Comparison of ENCODE assay signal across 8 cellular contexts in genomic region chr11:68380786-68381622, GRCh38.
DNase-seq lines count a peak whose midpoint lies in the region; ATAC-seq and TF ChIP-seq lines count a peak whose summit lies in the region.

No MANE protein-coding gene starts in this region.

- ATAC-seq in right cardiac atrium (peak; percentile 53 to 54), HG03280 (IDR thresholded peaks at IDR 0.05; ENCODE audit: unreplicated experiment) (no peak)

- no peak overlapping the region for H3K9ac ChIP-seq in smooth muscle cell (ENCODE audit: low read depth)
- no peak overlapping the region for H3K9ac ChIP-seq in Karpas-422 (ENCODE audit: low read length)

- H3K36me3 ChIP-seq in smooth muscle cell (ENCODE audit: low read depth) (no peaks in the 10 kb centered on the region), Karpas-422 (ENCODE audit: insufficient read depth, low read length) (no peaks in the 10 kb centered on the region)

- H3K4me1 ChIP-seq in right cardiac atrium (ENCODE audit: control insufficient read depth, insufficient read depth, low read length) (peaks cover 20% of the 10 kb centered on the region), smooth muscle cell (ENCODE audit: low read depth) (no peaks in the 10 kb centered on the region), Karpas-422 (ENCODE audit: low read length) (peaks cover 6% of the 10 kb centered on the region)

- DNase-seq in HS-27A (ENCODE audit: low read depth) (peak; percentile 3), amniotic epithelial cell (ENCODE audit: low read depth) (peak; percentile 11), right cardiac atrium (peak; percentile 51 to 82 (median 75)), smooth muscle cell (lab: John Stamatoyannopoulos, UW; ENCODE audit: unreplicated experiment) (no peak), OCI-M2 (lab: John Stamatoyannopoulos, UW; ENCODE audit: unreplicated experiment) (no peak), NCI-H2081 treated with DMSO at 0.1 percent for 48 hours (lab: John Stamatoyannopoulos, UW) (no peak), Karpas-422 (no peak)

- H3K4me2 ChIP-seq in smooth muscle cell: peak overlapping the region; percentile 16
- no peak overlapping the region for H3K4me2 ChIP-seq in Karpas-422 (ENCODE audit: low read depth, low read length, poor library complexity, severe bottlenecking)

- no peak overlapping the region for H3K4me3 ChIP-seq in right cardiac atrium (ENCODE audit: low read length)
- no peak overlapping the region for H3K4me3 ChIP-seq in smooth muscle cell
- no peak overlapping the region for H3K4me3 ChIP-seq in Karpas-422 (ENCODE audit: low read length)

- no peaks in the 10 kb centered on the region for H3K9me2 ChIP-seq in Karpas-422 (replicated peaks; ENCODE audit: insufficient read depth, low read length)

- H2AFZ ChIP-seq in smooth muscle cell (ENCODE audit: low read depth): no peak overlapping the region
- no peak overlapping the region for H2AFZ ChIP-seq in Karpas-422 (ENCODE audit: low read length)

- H3K27me3 ChIP-seq in right cardiac atrium (ENCODE audit: control insufficient read depth, insufficient read depth) (no peaks in the 10 kb centered on the region), smooth muscle cell (ENCODE audit: low read depth) (no peaks in the 10 kb centered on the region), Karpas-422 (ENCODE audit: low read length) (no peaks in the 10 kb centered on the region)

- H3K9me3 ChIP-seq in right cardiac atrium (ENCODE audit: control insufficient read depth, low read length) (no peaks in the 10 kb centered on the region), smooth muscle cell (replicated peaks; ENCODE audit: low read depth) (no peaks in the 10 kb centered on the region), Karpas-422 (ENCODE audit: low read length) (no peaks in the 10 kb centered on the region)

- H3K27ac ChIP-seq in right cardiac atrium (ENCODE audit: low read length): peak overlapping the region; percentile 54
- peak overlapping the region; percentile 45 for H3K27ac ChIP-seq in smooth muscle cell (ENCODE audit: low read depth)
- no peak overlapping the region for H3K27ac ChIP-seq in Karpas-422 (ENCODE audit: low read length)

- H4K20me1 ChIP-seq in smooth muscle cell (ENCODE audit: low read depth) (peaks cover 7% of the 10 kb centered on the region), Karpas-422 (ENCODE audit: insufficient read depth, low read depth, low read length) (no peaks in the 10 kb centered on the region)

- TF ChIP-seq CTCF in smooth muscle cell (IDR thresholded peaks at IDR 0.05; ENCODE audit: borderline replicate concordance, insufficient read depth, poor library complexity, severe bottlenecking): no peak

- no peaks in the 10 kb centered on the region for H3F3A ChIP-seq in smooth muscle cell (ENCODE audit: low read depth)

- H3K79me2 ChIP-seq in smooth muscle cell (ENCODE audit: low read depth): peaks cover 6% of the 10 kb centered on the region
- no peaks in the 10 kb centered on the region for H3K79me2 ChIP-seq in Karpas-422 (ENCODE audit: low read length)

- intact Hi-C loops in right cardiac atrium (cut with DNase I): loop anchor here in 3 of 4 donors (5.0 to 10.0 kb wide), 3 partner anchors 64 to 124 kb away; partner anchors contain the start of gene LRP5 (in 1 of the 3)

- WGBS in right cardiac atrium: 30% methylated on average over 26 of the region's 26 CpGs
- 82% methylated on average over 26 of the region's 26 CpGs for WGBS in smooth muscle cell (ENCODE audit: low lambda C conversion rate)

Comparison
In these comparisons a context has a peak if more than half of its experiments do, and no peak if none do; other contexts are left out.
1. DNase-seq: peak in HS-27A (single experiment), amniotic epithelial cell (single experiment) and right cardiac atrium (3 of 3); none in smooth muscle cell (single experiment), OCI-M2 (single experiment), NCI-H2081 treated with DMSO at 0.1 percent for 48 hours (single experiment) and Karpas-422 (single experiment).